ENCODE assay signal across 1 cellular context in the genomic region with DNA sequence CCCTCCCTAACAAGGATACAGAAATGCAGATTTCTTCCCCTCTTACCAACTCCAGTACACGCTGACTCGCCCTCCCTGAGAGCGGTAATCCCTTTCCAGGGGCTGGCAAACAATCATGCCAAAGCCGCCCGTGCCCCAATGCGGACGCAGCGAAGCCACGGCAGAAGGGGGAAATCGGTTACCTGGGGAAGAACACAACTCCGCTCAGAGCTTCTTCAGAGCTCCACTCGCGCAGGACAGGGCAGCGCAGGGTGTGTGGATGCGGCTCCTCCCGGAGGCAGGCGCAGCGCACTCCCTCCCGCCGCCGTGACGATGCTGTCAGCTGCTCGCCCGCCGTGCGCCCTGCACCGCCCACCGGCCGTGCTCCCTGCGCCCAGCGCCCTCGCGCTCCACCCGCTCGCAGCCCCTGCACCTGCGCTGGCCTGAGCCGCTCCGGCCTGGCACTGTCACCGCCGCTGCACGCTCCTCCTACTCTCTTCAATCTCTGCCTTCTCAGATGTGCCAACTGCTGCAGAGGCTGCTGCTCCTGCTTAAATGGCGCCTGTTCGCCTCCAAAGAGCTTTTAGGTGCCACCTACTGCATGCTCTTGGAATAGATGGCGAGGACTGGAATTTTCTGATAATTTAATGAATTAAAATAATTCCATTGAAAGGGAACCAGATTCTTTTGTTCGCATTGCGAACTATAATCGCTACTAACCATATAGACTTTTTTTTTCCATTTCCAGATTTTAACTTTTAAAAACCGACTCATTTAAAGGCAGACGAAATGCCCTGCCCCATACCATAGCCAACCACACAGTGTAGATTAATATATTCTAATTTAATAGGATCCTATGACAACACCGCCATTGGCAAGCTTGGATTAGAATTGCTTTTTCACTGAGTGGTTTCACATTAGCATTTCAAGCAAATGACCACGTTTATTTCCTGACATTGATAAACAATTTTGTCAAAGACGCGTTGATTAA.
TF ChIP-seq lines count a peak whose summit lies in the region.

A gene with protein sequence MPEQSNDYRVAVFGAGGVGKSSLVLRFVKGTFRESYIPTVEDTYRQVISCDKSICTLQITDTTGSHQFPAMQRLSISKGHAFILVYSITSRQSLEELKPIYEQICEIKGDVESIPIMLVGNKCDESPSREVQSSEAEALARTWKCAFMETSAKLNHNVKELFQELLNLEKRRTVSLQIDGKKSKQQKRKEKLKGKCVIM (minus strand): TSS at position 255 of the 970 bp plus-strand sequence. CDS start 28,997 bp downstream, outside the sequence.

TF ChIP-seq in SK-N-SH, 30 proteins besides CTCF, POLR2A, EP300 and RAD21 (continued from another document):
- TF ChIP-seq, protein P1, sequence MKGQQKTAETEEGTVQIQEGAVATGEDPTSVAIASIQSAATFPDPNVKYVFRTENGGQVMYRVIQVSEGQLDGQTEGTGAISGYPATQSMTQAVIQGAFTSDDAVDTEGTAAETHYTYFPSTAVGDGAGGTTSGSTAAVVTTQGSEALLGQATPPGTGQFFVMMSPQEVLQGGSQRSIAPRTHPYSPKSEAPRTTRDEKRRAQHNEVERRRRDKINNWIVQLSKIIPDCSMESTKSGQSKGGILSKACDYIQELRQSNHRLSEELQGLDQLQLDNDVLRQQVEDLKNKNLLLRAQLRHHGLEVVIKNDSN (IDR thresholded peaks at IDR 0.05; ENCODE audit: borderline replicate concordance, low read depth), result no peak
- TF ChIP-seq SIN3A (IDR thresholded peaks at IDR 0.05; ENCODE audit: borderline replicate concordance, low read depth, low read length) (no peak), TCF12 (IDR thresholded peaks at IDR 0.05) (no peak), TAF1 (IDR thresholded peaks at IDR 0.05; ENCODE audit: borderline replicate concordance, low read depth, low read length) (no peak), EZH2phosphoT487 (IDR thresholded peaks at IDR 0.05; ENCODE audit: borderline replicate concordance, low read depth) (no peak), NRF1 (IDR thresholded peaks at IDR 0.05; ENCODE audit: low read depth, low read length) (0 out of 2 replicates have a peak, but pooled peaks have one; percentile 21), MXI1 (IDR thresholded peaks at IDR 0.05; ENCODE audit: low read depth, low read length) (peak; percentile 79), ELF1 (IDR thresholded peaks at IDR 0.05) (no peak), MEF2A (IDR thresholded peaks at IDR 0.05; ENCODE audit: borderline replicate concordance, low read depth) (no peak), SMC3 (IDR thresholded peaks at IDR 0.05; ENCODE audit: low read depth, low read length) (peak; percentile 52), RFX5 (IDR thresholded peaks at IDR 0.05; ENCODE audit: low read length) (0 out of 2 replicates have a peak, but pooled peaks have one; percentile 15)
- TF ChIP-seq, protein P2, sequence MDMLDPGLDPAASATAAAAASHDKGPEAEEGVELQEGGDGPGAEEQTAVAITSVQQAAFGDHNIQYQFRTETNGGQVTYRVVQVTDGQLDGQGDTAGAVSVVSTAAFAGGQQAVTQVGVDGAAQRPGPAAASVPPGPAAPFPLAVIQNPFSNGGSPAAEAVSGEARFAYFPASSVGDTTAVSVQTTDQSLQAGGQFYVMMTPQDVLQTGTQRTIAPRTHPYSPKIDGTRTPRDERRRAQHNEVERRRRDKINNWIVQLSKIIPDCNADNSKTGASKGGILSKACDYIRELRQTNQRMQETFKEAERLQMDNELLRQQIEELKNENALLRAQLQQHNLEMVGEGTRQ (IDR thresholded peaks at IDR 0.05; ENCODE audit: borderline replicate concordance, low read depth, low read length), result no peak
- TF ChIP-seq, protein P3, sequence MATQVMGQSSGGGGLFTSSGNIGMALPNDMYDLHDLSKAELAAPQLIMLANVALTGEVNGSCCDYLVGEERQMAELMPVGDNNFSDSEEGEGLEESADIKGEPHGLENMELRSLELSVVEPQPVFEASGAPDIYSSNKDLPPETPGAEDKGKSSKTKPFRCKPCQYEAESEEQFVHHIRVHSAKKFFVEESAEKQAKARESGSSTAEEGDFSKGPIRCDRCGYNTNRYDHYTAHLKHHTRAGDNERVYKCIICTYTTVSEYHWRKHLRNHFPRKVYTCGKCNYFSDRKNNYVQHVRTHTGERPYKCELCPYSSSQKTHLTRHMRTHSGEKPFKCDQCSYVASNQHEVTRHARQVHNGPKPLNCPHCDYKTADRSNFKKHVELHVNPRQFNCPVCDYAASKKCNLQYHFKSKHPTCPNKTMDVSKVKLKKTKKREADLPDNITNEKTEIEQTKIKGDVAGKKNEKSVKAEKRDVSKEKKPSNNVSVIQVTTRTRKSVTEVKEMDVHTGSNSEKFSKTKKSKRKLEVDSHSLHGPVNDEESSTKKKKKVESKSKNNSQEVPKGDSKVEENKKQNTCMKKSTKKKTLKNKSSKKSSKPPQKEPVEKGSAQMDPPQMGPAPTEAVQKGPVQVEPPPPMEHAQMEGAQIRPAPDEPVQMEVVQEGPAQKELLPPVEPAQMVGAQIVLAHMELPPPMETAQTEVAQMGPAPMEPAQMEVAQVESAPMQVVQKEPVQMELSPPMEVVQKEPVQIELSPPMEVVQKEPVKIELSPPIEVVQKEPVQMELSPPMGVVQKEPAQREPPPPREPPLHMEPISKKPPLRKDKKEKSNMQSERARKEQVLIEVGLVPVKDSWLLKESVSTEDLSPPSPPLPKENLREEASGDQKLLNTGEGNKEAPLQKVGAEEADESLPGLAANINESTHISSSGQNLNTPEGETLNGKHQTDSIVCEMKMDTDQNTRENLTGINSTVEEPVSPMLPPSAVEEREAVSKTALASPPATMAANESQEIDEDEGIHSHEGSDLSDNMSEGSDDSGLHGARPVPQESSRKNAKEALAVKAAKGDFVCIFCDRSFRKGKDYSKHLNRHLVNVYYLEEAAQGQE (IDR thresholded peaks at IDR 0.05; ENCODE audit: low read depth, low read length), result no peak
- TF ChIP-seq, protein P4, sequence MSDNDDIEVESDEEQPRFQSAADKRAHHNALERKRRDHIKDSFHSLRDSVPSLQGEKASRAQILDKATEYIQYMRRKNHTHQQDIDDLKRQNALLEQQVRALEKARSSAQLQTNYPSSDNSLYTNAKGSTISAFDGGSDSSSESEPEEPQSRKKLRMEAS (IDR thresholded peaks at IDR 0.05; ENCODE audit: low read depth), result no peak
TF ChIP-seq in SK-N-SH: peak in this region for 4.
